Comparison of ENCODE assay signal across 10 cellular contexts in the genomic region with DNA sequence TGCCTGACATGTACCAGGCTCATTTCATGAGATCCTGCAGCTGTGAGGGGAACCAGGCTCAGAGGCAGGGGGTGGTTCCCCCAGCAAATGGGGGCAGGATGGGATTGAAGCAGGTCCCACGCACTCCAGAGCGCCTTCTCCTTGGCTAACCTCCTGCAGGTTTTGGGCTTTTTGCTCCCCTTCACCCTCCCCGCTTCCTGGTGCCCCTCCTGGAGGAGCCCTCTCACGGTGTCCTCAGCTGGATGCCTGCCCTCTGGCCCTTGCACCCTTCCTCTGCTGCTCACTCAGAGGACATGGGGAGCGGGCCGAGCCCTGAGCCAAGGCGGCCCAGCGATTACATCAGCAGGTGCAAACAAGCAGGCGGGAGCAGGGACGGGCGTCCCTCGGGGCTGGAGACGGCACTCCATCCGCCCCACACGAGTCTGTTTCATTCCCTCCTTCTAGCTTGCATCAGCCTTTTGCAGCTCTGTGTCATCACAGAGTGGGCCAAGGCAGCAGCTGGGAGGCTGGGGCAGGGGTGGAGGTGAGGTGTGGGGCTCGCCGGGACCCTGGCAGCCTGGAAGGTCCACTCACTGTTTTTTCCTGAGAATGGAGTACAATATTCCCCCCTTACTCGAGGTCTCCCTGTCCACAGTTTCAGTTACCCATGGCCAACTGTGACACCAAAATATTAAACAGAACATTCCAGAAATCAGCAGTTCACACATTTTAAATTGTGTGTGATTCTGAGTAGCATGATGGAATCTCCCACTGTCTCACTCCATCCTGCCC. TPM values are rescaled to one million over a fixed set of nuclear protein-coding genes. Genes with fewer than 3 reads are reported as not detected.
DNase-seq lines count a peak whose midpoint lies in the region; ATAC-seq and TF ChIP-seq lines count a peak whose summit lies in the region.
"Had no signal": no experiment of that assay in that cellular context is flagged by ENCODE, and none has a peak within 500 bp of the region (broad histone marks: within the 10 kb centered on the region; RNA-seq: fewer than 3 reads in every experiment).

No MANE protein-coding gene starts in this region.

- H3K9me3 Mint-ChIP-seq in immature natural killer cell = no peaks in the 10 kb centered on the region
- H3K9me3 Mint-ChIP-seq: activated naive CD4-positive, alpha-beta T cell treated with anti-CD3 and anti-CD28 coated beads, Interleukin-2, amount 10 ng/mL, durations not matched to agents 7 days and 5 days; CD14-positive monocyte had no signal

- DNase-seq in A172 (ENCODE audit: low spot score) (peak; percentile 39), astrocyte of the spinal cord (ENCODE audit: low read depth, low spot score) (peak; percentile 82), left colon (peak in 1 of 2 donors; percentile 47), amniotic stem cell (lab: John Stamatoyannopoulos, UW) (no peak), iPS-NIHi7 (ENCODE audit: extremely low spot score) (no peak), immature natural killer cell (no peak)
- DNase-seq: activated naive CD4-positive, alpha-beta T cell treated with anti-CD3 and anti-CD28 coated beads, Interleukin-2, amount 10 ng/mL, durations not matched to agents 7 days and 5 days had no signal

- peak; percentile 34 for ATAC-seq in left colon
- no peak for ATAC-seq in GM18498 (IDR thresholded peaks at IDR 0.05; ENCODE audit: unreplicated experiment)

- peak overlapping the region; percentile 54 for H3K9ac ChIP-seq in HUES6 (ENCODE audit: low read length)

- intact Hi-C loops in left colon (cut with DNase I, micrococcal nuclease) = loop anchor here in 1 of 2 donors (10.0 kb wide), 1 partner anchor 52 kb away; a partner anchor contains a TSS

- H3K27me3 ChIP-seq in HUES6 (ENCODE audit: control insufficient read depth, insufficient read depth, low read length) = no peaks in the 10 kb centered on the region

- no peaks in the 10 kb centered on the region for H3K36me3 ChIP-seq in HUES6 (ENCODE audit: control insufficient read depth, insufficient read depth, low read length)

- peak overlapping the region; percentile 59 for H3K27ac ChIP-seq in HUES6 (ENCODE audit: low read depth, low read length)

- TF ChIP-seq CTCF in astrocyte of the spinal cord (IDR thresholded peaks at IDR 0.05; ENCODE audit: low read depth, low read length) = no peak

- no peak overlapping the region for H3K27ac Mint-ChIP-seq in immature natural killer cell
- H3K27ac Mint-ChIP-seq: activated naive CD4-positive, alpha-beta T cell treated with anti-CD3 and anti-CD28 coated beads, Interleukin-2, amount 10 ng/mL, durations not matched to agents 7 days and 5 days had no signal

- no peaks in the 10 kb centered on the region for H3K36me3 Mint-ChIP-seq in immature natural killer cell
- H3K36me3 Mint-ChIP-seq: activated naive CD4-positive, alpha-beta T cell treated with anti-CD3 and anti-CD28 coated beads, Interleukin-2, amount 10 ng/mL, durations not matched to agents 7 days and 5 days; CD14-positive monocyte had no signal

- peaks cover 70% of the 10 kb centered on the region for H3K4me1 ChIP-seq in HUES6 (ENCODE audit: control insufficient read depth, insufficient read depth, low read length)

- no peaks in the 10 kb centered on the region for H3K9me3 ChIP-seq in HUES6 (ENCODE audit: control insufficient read depth, insufficient read depth, low read depth, low read length)

- H3K4me1 Mint-ChIP-seq in immature natural killer cell = no peaks in the 10 kb centered on the region
- H3K4me1 Mint-ChIP-seq: activated naive CD4-positive, alpha-beta T cell treated with anti-CD3 and anti-CD28 coated beads, Interleukin-2, amount 10 ng/mL, durations not matched to agents 7 days and 5 days; CD14-positive monocyte had no signal

- no peak overlapping the region for H3K4me3 ChIP-seq in HUES6 (ENCODE audit: low read depth, low read length)
- H3K4me3 ChIP-seq in astrocyte of the spinal cord (ENCODE audit: low read depth, low read length) = no peak overlapping the region

- no peaks in the 10 kb centered on the region for H3K27me3 Mint-ChIP-seq in immature natural killer cell (ENCODE audit: low read depth in 3 of 3)

- in situ Hi-C loops in astrocyte of the spinal cord (cut with HindIII; ENCODE audit: low sequenced_read_pairs) = no loop called here

- no peak overlapping the region for H3K4me3 Mint-ChIP-seq in immature natural killer cell
- H3K4me3 Mint-ChIP-seq: activated naive CD4-positive, alpha-beta T cell treated with anti-CD3 and anti-CD28 coated beads, Interleukin-2, amount 10 ng/mL, durations not matched to agents 7 days and 5 days; CD14-positive monocyte had no signal

RNA-seq across cellular contexts. Expression of a gene that starts 52.7 kb away (rescaled TPM):
- 0.72 and 1.9 TPM in 2 replicates for total RNA-seq in A172 (2014; rRNA removed; shearing (Covaris generic))
- 1 to 10 TPM; 4.1 to 6.7 TPM for total RNA-seq in left colon
- 10 to 100 TPM in 2 of 3 donors, 1 to 10 TPM in 1; 7.9 to 12.8 (median 11.7) TPM for polyA plus RNA-seq in immature natural killer cell

RNA-seq across cellular contexts. Expression of a gene that starts 54.0 kb away (rescaled TPM):
- total RNA-seq in A172 (2014; rRNA removed; shearing (Covaris generic)) = 2.3 and 4.6 TPM in 2 replicates
- 10 to 100 TPM; 19.4 to 32.4 TPM for total RNA-seq in left colon
- under 1 TPM in 2 of 3 donors, not detected in 1; 0.06 to 0.34 TPM for polyA plus RNA-seq in immature natural killer cell

Comparison
In these comparisons a context has a peak if more than half of its experiments do, and no peak if none do; other contexts are left out.
1. DNase-seq: peak in A172 (single experiment) and astrocyte of the spinal cord (single experiment); none in amniotic stem cell (single experiment), iPS-NIHi7 (single experiment) and immature natural killer cell (0 of 3).